8 cellular contexts compared by ENCODE assay signal in the genomic region with DNA sequence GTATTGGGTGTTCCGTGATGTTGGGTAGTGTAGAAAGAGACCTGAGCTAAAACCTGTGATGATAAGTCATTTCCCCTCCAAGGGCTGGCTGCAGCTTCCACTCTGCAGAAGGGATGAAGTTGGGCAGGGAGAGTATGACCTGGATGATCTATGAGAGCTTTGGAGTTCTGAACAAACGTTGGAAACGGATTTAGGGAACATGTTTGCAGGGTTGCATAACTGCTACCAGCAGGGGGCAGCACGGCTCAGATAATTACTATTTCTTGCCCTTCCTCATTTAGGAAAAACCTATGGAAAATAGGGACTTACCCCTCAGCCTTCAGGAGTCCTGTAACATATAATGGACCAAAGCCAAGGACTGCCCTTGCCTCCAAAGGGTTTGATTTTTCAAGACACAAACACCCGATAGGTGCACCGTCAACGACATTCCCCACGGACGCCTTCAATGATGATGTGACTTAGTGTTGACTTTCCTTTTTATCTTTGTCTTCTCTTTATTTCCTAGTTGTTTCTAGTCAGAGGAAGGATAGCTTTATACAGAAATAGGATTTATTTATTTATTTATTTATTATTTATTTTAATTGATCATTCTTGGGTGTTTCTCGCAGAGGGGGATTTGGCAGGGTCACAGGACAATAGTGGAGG.
DNase-seq lines count a peak whose midpoint lies in the region; ATAC-seq and TF ChIP-seq lines count a peak whose summit lies in the region.

No MANE protein-coding gene starts in this region.

- BruUV-seq in mammary epithelial cell (replicated peaks; lab: Mats Ljungman, UMichigan), result no TSS peak

- H3K9me3 ChIP-seq in RWPE2 (ENCODE audit: severe bottlenecking) (no peaks in the 10 kb centered on the region), mammary epithelial cell (replicated peaks; ENCODE audit: insufficient read depth, low read length) (no peaks in the 10 kb centered on the region), stomach (no peaks in the 10 kb centered on the region)

- H2AFZ ChIP-seq in mammary epithelial cell (ENCODE audit: low read depth, low read length), result no peak overlapping the region

- dilution Hi-C loops in mammary epithelial cell (cut with HindIII; ENCODE audit: low sequenced_read_pairs), result loop anchor here (5.0 kb wide), 1 partner anchor 70 kb away; no protein-coding TSS in a partner anchor

- H3K4me2 ChIP-seq in mammary epithelial cell (ENCODE audit: insufficient read depth, low read depth, low read length), result no peak overlapping the region

- 69% methylated on average over 10 of the region's 10 CpGs for WGBS in mammary epithelial cell (ENCODE audit: low coverage, missing lambda C conversion rate)
- 66 to 72% (median 70%) methylated on average over 10 of the region's 10 CpGs for WGBS in stomach, 5 donors

- intact Hi-C loops in mammary epithelial cell (cut with micrococcal nuclease), result loop anchor here (1.0 to 5.0 kb wide), 4 partner anchors 74 to 430 kb away; partner anchors contain the start of gene SASH1
- intact Hi-C loops in stomach (cut with DNase I; ENCODE audit: low total_unique reads), result loop anchor here (5.0 to 10.0 kb wide), 2 partner anchors 77 to 285 kb away; no protein-coding TSS in a partner anchor

- TF ChIP-seq EP300 in stomach (IDR thresholded peaks at IDR 0.05), result no peak

- H3K9ac ChIP-seq in mammary epithelial cell (ENCODE audit: insufficient read depth, low read length), result no peak overlapping the region

- H4K20me1 ChIP-seq in mammary epithelial cell (ENCODE audit: insufficient read depth, low read length), result no peaks in the 10 kb centered on the region

- in situ Hi-C loops in mammary epithelial cell (cut with MboI; ENCODE audit: low sequenced_read_pairs in 2 of 2), result no loop called here

- H3K27ac ChIP-seq in C4-2B (no peak overlapping the region), RWPE2 (ENCODE audit: poor library complexity, severe bottlenecking) (no peak overlapping the region), mammary epithelial cell (ENCODE audit: insufficient read depth, low read depth, low read length) (no peak overlapping the region), stomach (no peak overlapping the region)

- H3K36me3 ChIP-seq in H7 (replicated peaks; ENCODE audit: control insufficient read depth, insufficient read depth, low read length) (no peaks in the 10 kb centered on the region), RWPE2 (ENCODE audit: low read depth) (no peaks in the 10 kb centered on the region), mammary epithelial cell (ENCODE audit: insufficient read depth, low read length) (no peaks in the 10 kb centered on the region), kidney epithelial cell (ENCODE audit: control insufficient read depth, insufficient read depth, low read length) (no peaks in the 10 kb centered on the region), stomach (no peaks in the 10 kb centered on the region)

- H3K4me3 ChIP-seq in H7 (ENCODE audit: insufficient read depth, low read depth, low read length) (no peak overlapping the region), RWPE2 (ENCODE audit: severe bottlenecking) (no peak overlapping the region), mammary epithelial cell (replicated peaks in 1 of 3; ENCODE audit: insufficient read depth in 1 of 3, low read depth in 2 of 3, low read length in 3 of 3) (no peak overlapping the region), kidney epithelial cell (ENCODE audit: low read depth, low read length) (no peak overlapping the region), stomach (no peak overlapping the region)

- TF ChIP-seq POLR2A in stomach (IDR thresholded peaks at IDR 0.05), result no peak

- CTCF ChIA-PET in mammary epithelial cell (lab: Charles Lee; ENCODE audit: low non-redundant PET), result no interaction called here

- no peaks in the 10 kb centered on the region for H3K27me3 ChIP-seq in H7 (ENCODE audit: control insufficient read depth, insufficient read depth, low read length)
- H3K27me3 ChIP-seq in RWPE2 (ENCODE audit: insufficient read depth, poor library complexity, severe bottlenecking), result no peaks in the 10 kb centered on the region
- no peaks in the 10 kb centered on the region for H3K27me3 ChIP-seq in mammary epithelial cell (ENCODE audit: insufficient read depth, low read length)
- H3K27me3 ChIP-seq in kidney epithelial cell (ENCODE audit: control insufficient read depth, insufficient read depth, low read length), result no peaks in the 10 kb centered on the region
- no peaks in the 10 kb centered on the region for H3K27me3 ChIP-seq in stomach

- H3K4me1 ChIP-seq in RWPE2 (ENCODE audit: insufficient read depth, poor library complexity, severe bottlenecking) (no peaks in the 10 kb centered on the region), mammary epithelial cell (ENCODE audit: insufficient read depth, low read length) (no peaks in the 10 kb centered on the region), stomach (no peaks in the 10 kb centered on the region)

- no peaks in the 10 kb centered on the region for H3K79me2 ChIP-seq in mammary epithelial cell (ENCODE audit: insufficient read depth, low read length)

- TF ChIP-seq CTCF in C4-2B (conservative IDR thresholded peaks at IDR 0.05) (peak; percentile 87), RWPE2 (IDR thresholded peaks at IDR 0.05; ENCODE audit: poor library complexity, severe bottlenecking) (peak; percentile 84), mammary epithelial cell (conservative IDR thresholded peaks at IDR 0.05 in 1 of 2, IDR thresholded peaks at IDR 0.05 in 1 of 2; ENCODE audit: extremely low read depth in 1 of 2, insufficient read depth in 1 of 2, low read depth in 1 of 2, low read length in 2 of 2) (peak; percentile 71 to 79), kidney epithelial cell (IDR thresholded peaks at IDR 0.05; ENCODE audit: insufficient read depth, low read length, poor library complexity, severe bottlenecking) (peak; percentile 70), stomach (IDR thresholded peaks at IDR 0.05) (peak in 5 of 7 experiments; percentile 65 to 84 (median 75))

- ATAC-seq in RWPE2 (ENCODE audit: low read depth), result 0 out of 3 replicates have a peak, but pooled peaks have one; percentile 31

- DNase-seq in H7, result peak; percentile 74
- DNase-seq in RWPE2 (ENCODE audit: low spot score), result no peak
- peak; percentile 35 for DNase-seq in mammary epithelial cell
- no peak for DNase-seq in kidney epithelial cell (ENCODE audit: low read depth)
- DNase-seq in stomach, result peak; percentile 79
- DNase-seq in DMS153 (lab: John Stamatoyannopoulos, UW), result no peak
- DNase-seq in mesenteric fat pad (ENCODE audit: low spot score), result no peak

Comparison
In these comparisons a context has a peak if more than half of its experiments do, and no peak if none do; other contexts are left out.
1. DNase-seq: peak in H7 (single experiment), mammary epithelial cell (single experiment) and stomach (single experiment); none in RWPE2 (single experiment), kidney epithelial cell (single experiment), DMS153 (single experiment) and mesenteric fat pad (single experiment).
2. Peak in every context shown above with its lines, with median percentiles within 50 percentile points of each other: CTCF ChIP-seq.